16 cellular contexts compared by ENCODE assay signal in the genomic region with DNA sequence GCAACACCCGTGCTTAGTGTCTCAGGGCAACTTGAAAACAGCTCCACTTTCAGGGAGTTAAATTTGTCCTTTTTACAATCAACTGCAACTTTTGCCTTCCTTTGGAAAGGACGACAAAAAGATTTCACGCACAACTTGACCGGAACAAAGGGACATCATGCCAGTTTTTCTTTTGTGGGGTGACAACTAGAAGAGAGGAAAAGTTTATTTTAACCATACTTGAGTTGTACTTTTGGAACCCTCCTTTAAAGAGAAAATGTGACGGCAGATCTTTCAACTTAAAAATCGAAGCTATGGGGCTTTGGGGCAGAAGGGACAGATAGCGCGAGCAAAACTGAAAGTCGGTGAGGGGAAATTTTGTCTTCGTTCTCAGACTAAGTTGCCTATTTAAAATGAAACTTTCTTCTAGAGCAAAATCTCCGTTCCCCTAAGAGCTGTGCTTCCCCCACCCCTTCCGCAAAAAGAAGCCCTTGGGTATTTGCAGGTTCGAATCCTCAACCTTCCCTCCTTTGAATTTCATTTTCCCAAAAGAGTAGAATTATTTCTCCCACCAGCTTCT. TPM values are rescaled to one million over a fixed set of nuclear protein-coding genes. Genes with fewer than 3 reads are reported as not detected.
DNase-seq lines count a peak whose midpoint lies in the region; ATAC-seq and TF ChIP-seq lines count a peak whose summit lies in the region.
"Had no signal": no experiment of that assay in that cellular context is flagged by ENCODE, and none has a peak within 500 bp of the region (broad histone marks: within the 10 kb centered on the region; RNA-seq: fewer than 3 reads in every experiment).

No MANE protein-coding gene starts in this region.

- no peak for DNase-seq in activated naive CD4-positive, alpha-beta T cell treated with anti-CD3 and anti-CD28 coated beads, Interleukin-2, amount 10 ng/mL, durations not matched to agents 7 days and 5 days
- DNase-seq in activated naive CD4-positive, alpha-beta T cell treated with anti-CD3 and anti-CD28 coated beads, Interleukin-2, amount 50 U/mL, for 16 hours: no peak
- DNase-seq in WTC11 (ENCODE audit: low spot score): no peak
- DNase-seq in stimulated activated naive CD8-positive, alpha-beta T cell treated with anti-CD3 and anti-CD28 coated beads, Interleukin-15, amount 100 ng/mL, for 72 hours: peak; percentile 21 to 35
- no peak for DNase-seq in SHP77 treated with DMSO at 0.1 percent for 48 hours (lab: John Stamatoyannopoulos, UW)
- DNase-seq in head of caudate nucleus: no peak
- DNase-seq in NCI-H510A treated with DMSO at 0.1 percent for 48 hours (lab: John Stamatoyannopoulos, UW): no peak
- DNase-seq: activated T-cell treated with anti-CD3 and anti-CD28 coated beads for 4 hours, AML-193, KBM-7, left colon, OCI-M1, pancreas, T-helper 9 cell had no signal

- no peaks in the 10 kb centered on the region for H3K9me3 Mint-ChIP-seq in activated naive CD4-positive, alpha-beta T cell treated with anti-CD3 and anti-CD28 coated beads, Interleukin-2, amount 10 ng/mL, durations not matched to agents 7 days and 5 days
- no peaks in the 10 kb centered on the region for H3K9me3 Mint-ChIP-seq in WTC11
- peaks cover 0 to 27% of the 10 kb centered on the region in 2 donors for H3K9me3 Mint-ChIP-seq in stimulated activated naive CD8-positive, alpha-beta T cell treated with anti-CD3 and anti-CD28 coated beads, Interleukin-15, amount 100 ng/mL, for 72 hours

- H3K9ac ChIP-seq in iPS-18a (ENCODE audit: low read length): no peak overlapping the region

- H3K36me3 Mint-ChIP-seq in activated naive CD4-positive, alpha-beta T cell treated with anti-CD3 and anti-CD28 coated beads, Interleukin-2, amount 10 ng/mL, durations not matched to agents 7 days and 5 days: peaks cover 7% of the 10 kb centered on the region
- no peaks in the 10 kb centered on the region for H3K36me3 Mint-ChIP-seq in WTC11

- no peak overlapping the region for H3K27ac ChIP-seq in iPS-18a (ENCODE audit: low read length)
- H3K27ac ChIP-seq: pancreas had no signal

- ATAC-seq in WTC11: no peak
- no peak for ATAC-seq in stimulated activated naive CD8-positive, alpha-beta T cell treated with anti-CD3 and anti-CD28 coated beads, Interleukin-15, amount 100 ng/mL, for 72 hours
- ATAC-seq: left colon, pancreas had no signal

- peak overlapping the region; percentile 13 for H3K27ac Mint-ChIP-seq in activated naive CD4-positive, alpha-beta T cell treated with anti-CD3 and anti-CD28 coated beads, Interleukin-2, amount 10 ng/mL, durations not matched to agents 7 days and 5 days
- H3K27ac Mint-ChIP-seq in WTC11: no peak overlapping the region
- no peak overlapping the region for H3K27ac Mint-ChIP-seq in stimulated activated naive CD8-positive, alpha-beta T cell treated with anti-CD3 and anti-CD28 coated beads, Interleukin-15, amount 100 ng/mL, for 72 hours

- H3K27me3 Mint-ChIP-seq in activated naive CD4-positive, alpha-beta T cell treated with anti-CD3 and anti-CD28 coated beads, Interleukin-2, amount 10 ng/mL, durations not matched to agents 7 days and 5 days: peaks cover 92% of the 10 kb centered on the region
- H3K27me3 Mint-ChIP-seq in WTC11 (ENCODE audit: low read depth): peaks cover 98% of the 10 kb centered on the region
- H3K27me3 Mint-ChIP-seq in stimulated activated naive CD8-positive, alpha-beta T cell treated with anti-CD3 and anti-CD28 coated beads, Interleukin-15, amount 100 ng/mL, for 72 hours: peaks cover 90% of the 10 kb centered on the region

- peak overlapping the region; percentile 31 for H3K4me3 Mint-ChIP-seq in activated naive CD4-positive, alpha-beta T cell treated with anti-CD3 and anti-CD28 coated beads, Interleukin-2, amount 10 ng/mL, durations not matched to agents 7 days and 5 days
- peak overlapping the region; percentile 68 for H3K4me3 Mint-ChIP-seq in WTC11
- H3K4me3 Mint-ChIP-seq in stimulated activated naive CD8-positive, alpha-beta T cell treated with anti-CD3 and anti-CD28 coated beads, Interleukin-15, amount 100 ng/mL, for 72 hours: peak overlapping the region; percentile 31 to 45

- TF ChIP-seq CTCF in WTC11 (IDR thresholded peaks at IDR 0.05): no peak

- H3K27me3 ChIP-seq in iPS-18a (ENCODE audit: control insufficient read depth, insufficient read depth, low read length): peaks cover 100% of the 10 kb centered on the region

- intact Hi-C loops in head of caudate nucleus (cut with DNase I): no loop called here

- CTCF ChIA-PET in activated naive CD4-positive, alpha-beta T cell treated with anti-CD3 and anti-CD28 coated beads, Interleukin-2, amount 10 ng/mL, durations not matched to agents 7 days and 5 days (lab: Charles Lee): no interaction called here
- CTCF ChIA-PET in WTC11 (lab: Charles Lee): interaction anchor here (0.8 to 5.2 kb wide), 2 partner anchors 9 to 18 kb away, joined by 3 to 35 read pairs; no protein-coding TSS in a partner anchor

- POLR2A ChIA-PET in WTC11 (lab: Charles Lee): no interaction called here

- H3K9me3 ChIP-seq in iPS-18a (ENCODE audit: control insufficient read depth, low read depth, low read length): no peaks in the 10 kb centered on the region
- H3K9me3 ChIP-seq: HAP-1, pancreas had no signal

- H3K4me1 Mint-ChIP-seq in activated naive CD4-positive, alpha-beta T cell treated with anti-CD3 and anti-CD28 coated beads, Interleukin-2, amount 10 ng/mL, durations not matched to agents 7 days and 5 days: peaks cover 10% of the 10 kb centered on the region
- H3K4me1 Mint-ChIP-seq in WTC11: peaks cover 57% of the 10 kb centered on the region
- peaks cover 36% of the 10 kb centered on the region for H3K4me1 Mint-ChIP-seq in stimulated activated naive CD8-positive, alpha-beta T cell treated with anti-CD3 and anti-CD28 coated beads, Interleukin-15, amount 100 ng/mL, for 72 hours

- peak overlapping the region; percentile 50 for H3K4me3 ChIP-seq in iPS-18a (ENCODE audit: low read length)
- H3K4me3 ChIP-seq: HAP-1 had no signal

- peaks cover 55% of the 10 kb centered on the region for H3K4me1 ChIP-seq in iPS-18a (ENCODE audit: control insufficient read depth, low read depth, low read length)
- H3K4me1 ChIP-seq: pancreas had no signal

- H3K36me3 ChIP-seq in iPS-18a (ENCODE audit: control insufficient read depth, low read depth, low read length): no peaks in the 10 kb centered on the region
- H3K36me3 ChIP-seq: HAP-1, pancreas had no signal

TF ChIP-seq in WTC11, 78 proteins besides CTCF, POLR2A, EP300 and RAD21:
- TF ChIP-seq JAZF1 (CRISPR knock-in tag; IDR thresholded peaks at IDR 0.05): no peak
- TF ChIP-seq ZNF219 (CRISPR knock-in tag; IDR thresholded peaks at IDR 0.05; ENCODE audit: borderline replicate concordance): no peak
- TF ChIP-seq NFATC4 (CRISPR knock-in tag; IDR thresholded peaks at IDR 0.05): no peak
- TF ChIP-seq ZBTB21 (CRISPR knock-in tag; IDR thresholded peaks at IDR 0.05; ENCODE audit: borderline replicate concordance): no peak

RNA-seq across cellular contexts. Expression of gene ONECUT2, which starts 5.5 kb away (rescaled TPM):
- total RNA-seq in WTC11 (2021): 0.87 to 1.9 TPM (median 1.6 TPM) in 3 replicates

Comparison
In these comparisons a context has a peak if more than half of its experiments do, and no peak if none do; other contexts are left out.
1. DNase-seq: peak in stimulated activated naive CD8-positive, alpha-beta T cell treated with anti-CD3 and anti-CD28 coated beads, Interleukin-15, amount 100 ng/mL, for 72 hours (2 of 2); none in activated naive CD4-positive, alpha-beta T cell treated with anti-CD3 and anti-CD28 coated beads, Interleukin-2, amount 10 ng/mL, durations not matched to agents 7 days and 5 days (single experiment), activated naive CD4-positive, alpha-beta T cell treated with anti-CD3 and anti-CD28 coated beads, Interleukin-2, amount 50 U/mL, for 16 hours (single experiment), WTC11 (single experiment), SHP77 treated with DMSO at 0.1 percent for 48 hours (single experiment), head of caudate nucleus (0 of 42) and NCI-H510A treated with DMSO at 0.1 percent for 48 hours (single experiment).
2. Peak in every context shown above with its lines, with median percentiles within 50 percentile points of each other: H3K4me3 Mint-ChIP-seq.